ENCODE assay signal across 26 cellular contexts in genomic region chr9:1513105-1513504, GRCh38.
"Had no signal": no experiment of that assay in that cellular context is flagged by ENCODE, and none has a peak within 500 bp of the region (broad histone marks: within the 10 kb centered on the region; RNA-seq: fewer than 3 reads in every experiment).

No MANE protein-coding gene starts in this region.

- DNase-seq: dorsolateral prefrontal cortex; effector CD4-positive, alpha-beta T cell; heart left ventricle; left cardiac atrium; left lung; mesendoderm; midbrain; naive thymus-derived CD8-positive, alpha-beta T cell; nephron progenitor cell; occipital lobe; ovary; posterior cingulate gyrus; psoas muscle; right cardiac atrium; sigmoid colon; stimulated activated CD4-positive, alpha-beta T cell treated with anti-CD3 and anti-CD28 coated beads, Interleukin-2, amount 100 ng/mL, for 24 hours; stimulated activated CD4-positive, alpha-beta T cell treated with anti-CD3 and anti-CD28 coated beads, Interleukin-4, amount 100 ng/mL, for 24 hours; upper lobe of right lung; uterus had no signal

- H3K4me3 ChIP-seq: dorsolateral prefrontal cortex, gastroesophageal sphincter, heart left ventricle, hepatocyte, left lung, ovary, psoas muscle, sigmoid colon, thoracic aorta, tibial nerve, upper lobe of right lung, uterus had no signal

- H3K27ac Mint-ChIP-seq: naive thymus-derived CD8-positive, alpha-beta T cell; nephron progenitor cell; stimulated activated effector memory CD8-positive, alpha-beta T cell treated with anti-CD3 and anti-CD28 coated beads, Interleukin-12 subunit alpha, Interleukin-12 subunit beta, amount 100 ng/mL, for 72 hours; stimulated activated naive CD8-positive, alpha-beta T cell treated with anti-CD3 and anti-CD28 coated beads, Interleukin-15, Interleukin-2, amounts not matched to agents 100 ng/mL and 50 ng/mL, for 24 hours had no signal

- H3K4me3 Mint-ChIP-seq: naive thymus-derived CD8-positive, alpha-beta T cell; nephron progenitor cell; stimulated activated effector memory CD8-positive, alpha-beta T cell treated with anti-CD3 and anti-CD28 coated beads, Interleukin-12 subunit alpha, Interleukin-12 subunit beta, amount 100 ng/mL, for 72 hours; stimulated activated naive CD8-positive, alpha-beta T cell treated with anti-CD3 and anti-CD28 coated beads, Interleukin-15, Interleukin-2, amounts not matched to agents 100 ng/mL and 50 ng/mL, for 24 hours had no signal

- H3K9me3 Mint-ChIP-seq: stimulated activated naive CD8-positive, alpha-beta T cell treated with anti-CD3 and anti-CD28 coated beads, Interleukin-15, Interleukin-2, amounts not matched to agents 100 ng/mL and 50 ng/mL, for 24 hours had no signal

- H3K9me3 ChIP-seq: gastroesophageal sphincter, heart left ventricle, left lung, psoas muscle, thoracic aorta, tibial nerve, upper lobe of right lung, uterus had no signal

- H2AFZ ChIP-seq: hepatocyte had no signal

- H3K4me1 Mint-ChIP-seq: naive thymus-derived CD8-positive, alpha-beta T cell; nephron progenitor cell; stimulated activated effector memory CD8-positive, alpha-beta T cell treated with anti-CD3 and anti-CD28 coated beads, Interleukin-12 subunit alpha, Interleukin-12 subunit beta, amount 100 ng/mL, for 72 hours had no signal

- H3K79me2 ChIP-seq: hepatocyte had no signal

- ATAC-seq: gastroesophageal sphincter; heart left ventricle; left cardiac atrium; left lung; naive thymus-derived CD8-positive, alpha-beta T cell; psoas muscle; right cardiac atrium; stimulated activated effector memory CD8-positive, alpha-beta T cell treated with anti-CD3 and anti-CD28 coated beads, Interleukin-12 subunit alpha, Interleukin-12 subunit beta, amount 100 ng/mL, for 72 hours; upper lobe of right lung had no signal

- H3K4me2 ChIP-seq: hepatocyte had no signal

- H3K27ac ChIP-seq: dorsolateral prefrontal cortex, gastroesophageal sphincter, heart left ventricle, hepatocyte, left lung, ovary, psoas muscle, sigmoid colon, thoracic aorta, tibial nerve, upper lobe of right lung, uterus had no signal

- H3K36me3 Mint-ChIP-seq: naive thymus-derived CD8-positive, alpha-beta T cell; stimulated activated effector memory CD8-positive, alpha-beta T cell treated with anti-CD3 and anti-CD28 coated beads, Interleukin-12 subunit alpha, Interleukin-12 subunit beta, amount 100 ng/mL, for 72 hours had no signal

- H3K27me3 ChIP-seq: gastroesophageal sphincter, heart left ventricle, hepatocyte, left lung, ovary, sigmoid colon, tibial nerve, upper lobe of right lung, uterus had no signal

- H3K4me1 ChIP-seq: gastroesophageal sphincter, heart left ventricle, left lung, psoas muscle, sigmoid colon, upper lobe of right lung, uterus had no signal

- H3K36me3 ChIP-seq: gastroesophageal sphincter, heart left ventricle, left lung, ovary, sigmoid colon, thoracic aorta, tibial nerve, upper lobe of right lung, uterus had no signal

- FAIRE-seq: colon had no signal
